Comparison of ENCODE assay signal across 18 cellular contexts in the genomic region with DNA sequence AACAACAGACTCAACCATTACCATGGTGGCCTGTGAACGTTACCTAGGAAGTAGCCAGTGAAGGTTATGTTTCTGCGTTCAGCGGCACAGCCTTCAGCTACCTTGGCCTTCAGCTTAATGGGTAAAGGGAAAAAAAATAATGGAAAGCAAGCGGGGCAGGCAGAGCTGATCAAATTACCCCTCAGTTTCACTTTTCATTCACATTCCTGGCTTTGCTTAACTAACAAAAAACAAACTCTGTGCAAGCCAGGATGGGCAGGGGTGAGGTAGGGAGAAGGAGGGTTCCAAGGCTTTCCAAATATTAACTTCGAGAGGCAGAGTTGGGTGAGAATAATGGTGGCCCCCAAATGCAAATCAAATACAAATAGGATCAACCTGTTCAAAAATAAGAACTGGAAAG.
"Had no signal": no experiment of that assay in that cellular context is flagged by ENCODE, and none has a peak within 500 bp of the region (broad histone marks: within the 10 kb centered on the region; RNA-seq: fewer than 3 reads in every experiment).

No MANE protein-coding gene starts in this region.

- DNase-seq: dorsolateral prefrontal cortex; effector CD4-positive, alpha-beta T cell; foreskin fibroblast; gastrocnemius medialis; left ventricle myocardium superior; lower lobe of right lung; natural killer cell; occipital lobe; retina; stimulated activated CD4-positive, alpha-beta T cell treated with anti-CD3 and anti-CD28 coated beads, Interleukin-2, amount 100 ng/mL, for 24 hours; stimulated activated CD4-positive, alpha-beta T cell treated with anti-CD3 and anti-CD28 coated beads, Interleukin-4, amount 100 ng/mL, for 24 hours; stimulated activated naive CD8-positive, alpha-beta T cell treated with anti-CD3 and anti-CD28 coated beads, Interleukin-15, Interleukin-2, amounts not matched to agents 100 U/mL and 50 U/mL, for 24 hours; substantia nigra; testis; tibial artery had no signal

- H3K4me2 ChIP-seq: smooth muscle cell had no signal

- H3K4me3 ChIP-seq: dorsolateral prefrontal cortex, gastrocnemius medialis, lower lobe of right lung, smooth muscle cell, testis, tibial artery had no signal

- H3K4me1 ChIP-seq: lower lobe of right lung, tibial artery had no signal

- H3K27ac ChIP-seq: dorsolateral prefrontal cortex, gastrocnemius medialis, lower lobe of right lung, tibial artery had no signal

- H3K36me3 ChIP-seq: gastrocnemius medialis, lower lobe of right lung, tibial artery had no signal

- H3K9me3 ChIP-seq: gastrocnemius medialis, testis, tibial artery had no signal

- ATAC-seq: lower lobe of right lung; natural killer cell; sciatic nerve; stimulated activated effector memory CD8-positive, alpha-beta T cell treated with anti-CD3 and anti-CD28 coated beads, Interleukin-12 subunit alpha, Interleukin-12 subunit beta, amount 100 ng/mL, for 72 hours; stimulated activated naive CD8-positive, alpha-beta T cell treated with anti-CD3 and anti-CD28 coated beads, Interleukin-15, Interleukin-2, amounts not matched to agents 100 U/mL and 50 U/mL, for 24 hours had no signal

- H3K27me3 ChIP-seq: dorsolateral prefrontal cortex, gastrocnemius medialis, testis, tibial artery had no signal
